ENCODE assay signal across 8 cellular contexts in the genomic region with DNA sequence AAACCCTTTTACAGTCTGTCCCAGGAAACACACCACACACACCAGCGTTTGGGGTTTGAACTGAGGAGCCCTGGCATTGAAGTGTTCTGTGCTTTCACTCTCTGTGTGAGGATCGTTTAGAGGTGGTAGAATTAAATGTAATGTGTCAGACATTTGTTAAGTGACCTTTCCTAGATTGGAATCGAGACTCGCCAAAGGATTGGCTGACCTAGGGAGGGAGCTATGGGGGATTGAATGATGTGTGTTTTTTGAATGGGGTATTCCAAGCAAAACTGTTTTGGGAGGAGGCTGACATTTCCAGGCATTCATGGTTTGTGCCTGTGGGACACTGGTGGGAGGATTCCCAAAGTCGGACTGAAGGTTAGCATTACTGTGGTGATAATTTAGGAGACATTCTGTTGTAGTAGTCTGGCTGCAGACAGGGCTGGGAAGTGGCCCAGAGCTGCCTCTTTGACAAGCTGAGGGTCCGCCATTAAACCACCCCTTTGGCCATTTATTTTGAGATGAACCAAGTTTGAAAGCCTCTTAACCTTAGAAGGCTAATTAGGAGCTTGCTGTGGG. TPM values are rescaled to one million over a fixed set of nuclear protein-coding genes. Genes with fewer than 3 reads are reported as not detected.
DNase-seq lines count a peak whose midpoint lies in the region; ATAC-seq and TF ChIP-seq lines count a peak whose summit lies in the region.

No MANE protein-coding gene starts in this region.

- H3K4ac ChIP-seq in trophoblast cell (ENCODE audit: low read depth, low read length): peak overlapping the region; percentile 34

- ATAC-seq in SK-N-SH treated with all-trans-retinoic acid at 6 μM for 48 hours (peak; percentile 4), foreskin keratinocyte (no peak), HG02870 (IDR thresholded peaks at IDR 0.05; ENCODE audit: unreplicated experiment) (no peak), HG02610 (IDR thresholded peaks at IDR 0.05; ENCODE audit: unreplicated experiment) (no peak)

- peak overlapping the region; percentile 64 for H3K9ac ChIP-seq in trophoblast cell (ENCODE audit: low read length)

- H3K18ac ChIP-seq in trophoblast cell (ENCODE audit: low read length): peak overlapping the region; percentile 17

- H3K4me3 ChIP-seq in trophoblast cell (ENCODE audit: low read depth, low read length): no peak overlapping the region

- H2BK5ac ChIP-seq in trophoblast cell (ENCODE audit: low read depth, low read length, poor library complexity): peak overlapping the region; percentile 76

- DNase-seq in EH (ENCODE audit: low read depth): peak; percentile 52
- no peak for DNase-seq in foreskin keratinocyte
- no peak for DNase-seq in trophoblast cell
- DNase-seq in COR-L47 (lab: John Stamatoyannopoulos, UW): no peak
- no peak for DNase-seq in NCI-H510A (lab: John Stamatoyannopoulos, UW)

- no peaks in the 10 kb centered on the region for H3K36me3 ChIP-seq in trophoblast cell (ENCODE audit: control insufficient read depth in 1 of 2, insufficient read depth in 2 of 2, low read length in 2 of 2)

- H3K27me3 ChIP-seq in foreskin keratinocyte: no peaks in the 10 kb centered on the region
- no peaks in the 10 kb centered on the region for H3K27me3 ChIP-seq in trophoblast cell (ENCODE audit: insufficient read depth, low read length)

- H3K27ac ChIP-seq in foreskin keratinocyte (peak overlapping the region; percentile 84), trophoblast cell (ENCODE audit: low read depth, low read length) (peak overlapping the region; percentile 96)

- no peaks in the 10 kb centered on the region for H3K9me3 ChIP-seq in trophoblast cell (ENCODE audit: insufficient read depth, low read depth, low read length)

- peaks cover 18% of the 10 kb centered on the region for H3K79me2 ChIP-seq in trophoblast cell (ENCODE audit: control insufficient read depth, insufficient read depth, low read length, poor library complexity)

- H3K14ac ChIP-seq in trophoblast cell (ENCODE audit: low read length): peak overlapping the region; percentile 54

- no peak overlapping the region for H4K12ac ChIP-seq in trophoblast cell (ENCODE audit: low read depth, low read length)

- peak overlapping the region; percentile 93 for H3K4me2 ChIP-seq in trophoblast cell (ENCODE audit: low read length)

- TF ChIP-seq CTCF in foreskin keratinocyte (conservative IDR thresholded peaks at IDR 0.05): no peak

- no CpG with 5 or more reads among the region's 6 CpGs for WGBS in trophoblast cell (ENCODE audit: extremely low coverage, insufficient coverage, insufficient read length)

- peak overlapping the region; percentile 71 for H2BK12ac ChIP-seq in trophoblast cell (ENCODE audit: low read length)

- no peak overlapping the region for H2AFZ ChIP-seq in trophoblast cell (ENCODE audit: insufficient read depth, low read length, poor library complexity)

- H3K4me1 ChIP-seq in foreskin keratinocyte (peaks cover 36% of the 10 kb centered on the region), trophoblast cell (ENCODE audit: control insufficient read depth in 1 of 2, insufficient read depth in 2 of 2, low read length in 2 of 2) (peaks cover 18 to 30% of the 10 kb centered on the region in 2 experiments)

- peak overlapping the region; percentile 82 for H2BK120ac ChIP-seq in trophoblast cell (ENCODE audit: insufficient read depth, low read length, poor library complexity)

- no peak overlapping the region for H3K23ac ChIP-seq in trophoblast cell (ENCODE audit: low read length)

- peaks cover 27% of the 10 kb centered on the region for H3K79me1 ChIP-seq in trophoblast cell (ENCODE audit: low read length)

- peak overlapping the region; percentile 79 for H2AK5ac ChIP-seq in trophoblast cell (ENCODE audit: low read length)

- H4K8ac ChIP-seq in trophoblast cell (ENCODE audit: low read depth, low read length): peak overlapping the region; percentile 46

- peak overlapping the region; percentile 36 for H4K91ac ChIP-seq in trophoblast cell (ENCODE audit: low read depth, low read length)

TF ChIP-seq in SK-N-SH treated with all-trans-retinoic acid at 6 μM for 48 hours, 23 proteins besides CTCF, POLR2A, EP300 and RAD21:
- TF ChIP-seq ZNF565 (CRISPR knock-in tag; conservative IDR thresholded peaks at IDR 0.05; ENCODE audit: low read depth) (no peak), TCF4 (CRISPR knock-in tag; IDR thresholded peaks at IDR 0.05; ENCODE audit: borderline replicate concordance) (no peak), ZNF8 (CRISPR knock-in tag; IDR thresholded peaks at IDR 0.05) (no peak), GLIS3 (CRISPR knock-in tag; IDR thresholded peaks at IDR 0.05) (no peak), ZC3H10 (CRISPR knock-in tag; IDR thresholded peaks at IDR 0.05) (no peak), CSDC2 (CRISPR knock-in tag; IDR thresholded peaks at IDR 0.05) (no peak)
- TF ChIP-seq, protein P1, sequence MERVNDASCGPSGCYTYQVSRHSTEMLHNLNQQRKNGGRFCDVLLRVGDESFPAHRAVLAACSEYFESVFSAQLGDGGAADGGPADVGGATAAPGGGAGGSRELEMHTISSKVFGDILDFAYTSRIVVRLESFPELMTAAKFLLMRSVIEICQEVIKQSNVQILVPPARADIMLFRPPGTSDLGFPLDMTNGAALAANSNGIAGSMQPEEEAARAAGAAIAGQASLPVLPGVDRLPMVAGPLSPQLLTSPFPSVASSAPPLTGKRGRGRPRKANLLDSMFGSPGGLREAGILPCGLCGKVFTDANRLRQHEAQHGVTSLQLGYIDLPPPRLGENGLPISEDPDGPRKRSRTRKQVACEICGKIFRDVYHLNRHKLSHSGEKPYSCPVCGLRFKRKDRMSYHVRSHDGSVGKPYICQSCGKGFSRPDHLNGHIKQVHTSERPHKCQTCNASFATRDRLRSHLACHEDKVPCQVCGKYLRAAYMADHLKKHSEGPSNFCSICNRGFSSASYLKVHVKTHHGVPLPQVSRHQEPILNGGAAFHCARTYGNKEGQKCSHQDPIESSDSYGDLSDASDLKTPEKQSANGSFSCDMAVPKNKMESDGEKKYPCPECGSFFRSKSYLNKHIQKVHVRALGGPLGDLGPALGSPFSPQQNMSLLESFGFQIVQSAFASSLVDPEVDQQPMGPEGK (CRISPR knock-in tag; IDR thresholded peaks at IDR 0.05; ENCODE audit: borderline replicate concordance): no peak
- TF ChIP-seq, protein P2, sequence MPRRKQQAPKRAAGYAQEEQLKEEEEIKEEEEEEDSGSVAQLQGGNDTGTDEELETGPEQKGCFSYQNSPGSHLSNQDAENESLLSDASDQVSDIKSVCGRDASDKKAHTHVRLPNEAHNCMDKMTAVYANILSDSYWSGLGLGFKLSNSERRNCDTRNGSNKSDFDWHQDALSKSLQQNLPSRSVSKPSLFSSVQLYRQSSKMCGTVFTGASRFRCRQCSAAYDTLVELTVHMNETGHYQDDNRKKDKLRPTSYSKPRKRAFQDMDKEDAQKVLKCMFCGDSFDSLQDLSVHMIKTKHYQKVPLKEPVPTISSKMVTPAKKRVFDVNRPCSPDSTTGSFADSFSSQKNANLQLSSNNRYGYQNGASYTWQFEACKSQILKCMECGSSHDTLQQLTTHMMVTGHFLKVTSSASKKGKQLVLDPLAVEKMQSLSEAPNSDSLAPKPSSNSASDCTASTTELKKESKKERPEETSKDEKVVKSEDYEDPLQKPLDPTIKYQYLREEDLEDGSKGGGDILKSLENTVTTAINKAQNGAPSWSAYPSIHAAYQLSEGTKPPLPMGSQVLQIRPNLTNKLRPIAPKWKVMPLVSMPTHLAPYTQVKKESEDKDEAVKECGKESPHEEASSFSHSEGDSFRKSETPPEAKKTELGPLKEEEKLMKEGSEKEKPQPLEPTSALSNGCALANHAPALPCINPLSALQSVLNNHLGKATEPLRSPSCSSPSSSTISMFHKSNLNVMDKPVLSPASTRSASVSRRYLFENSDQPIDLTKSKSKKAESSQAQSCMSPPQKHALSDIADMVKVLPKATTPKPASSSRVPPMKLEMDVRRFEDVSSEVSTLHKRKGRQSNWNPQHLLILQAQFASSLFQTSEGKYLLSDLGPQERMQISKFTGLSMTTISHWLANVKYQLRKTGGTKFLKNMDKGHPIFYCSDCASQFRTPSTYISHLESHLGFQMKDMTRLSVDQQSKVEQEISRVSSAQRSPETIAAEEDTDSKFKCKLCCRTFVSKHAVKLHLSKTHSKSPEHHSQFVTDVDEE (CRISPR knock-in tag; IDR thresholded peaks at IDR 0.05): no peak

RNA-seq across cellular contexts. Expression of a gene that starts 1.7 kb away (rescaled TPM):
- 216 and 220 TPM in 2 replicates for total RNA-seq in foreskin keratinocyte
- 51.8 and 61.3 TPM in 2 replicates for polyA plus RNA-seq in foreskin keratinocyte
- polyA plus RNA-seq in trophoblast cell (2013): 40.2 and 40.9 TPM in 2 replicates
